In genomic region chr15:76963596-76963995, GRCh38 we compare ENCODE assay signal across 19 cellular contexts. TPM values are rescaled to one million over a fixed set of nuclear protein-coding genes. Genes with fewer than 3 reads are reported as not detected.
DNase-seq lines count a peak whose midpoint lies in the region; ATAC-seq, FAIRE-seq and TF ChIP-seq lines count a peak whose summit lies in the region.
"Had no signal": no experiment of that assay in that cellular context is flagged by ENCODE, and none has a peak within 500 bp of the region (broad histone marks: within the 10 kb centered on the region; RNA-seq: fewer than 3 reads in every experiment).

No MANE protein-coding gene starts in this region.

- no peak for TF ChIP-seq POLR2A in stomach (IDR thresholded peaks at IDR 0.05)

- peak overlapping the region; percentile 22 for H3K18ac ChIP-seq in mesendoderm (ENCODE audit: low read length)

- H3K4me2 ChIP-seq in mesendoderm (ENCODE audit: low read length), result no peak overlapping the region
- H3K4me2 ChIP-seq: KMS-11, SK-N-SH had no signal

- H4K8ac ChIP-seq in mesendoderm (ENCODE audit: low read depth, low read length), result no peak overlapping the region

- H3K27ac ChIP-seq in C4-2B (no peak overlapping the region), mesendoderm (ENCODE audit: low read depth, low read length) (no peak overlapping the region), stomach (no peak overlapping the region)
- H3K27ac ChIP-seq: KMS-11 had no signal

- no peak overlapping the region for H3K9ac ChIP-seq in mesendoderm (ENCODE audit: low read length)
- H3K9ac ChIP-seq: KMS-11, SK-N-SH had no signal

- WGBS in mesendoderm (ENCODE audit: extremely low coverage, insufficient coverage, low lambda C conversion rate), result no CpG with 5 or more reads among the region's 9 CpGs
- WGBS in stomach, 5 donors, result 29 to 57% (median 46%) methylated on average over 9 of the region's 9 CpGs

- no peaks in the 10 kb centered on the region for H3K79me2 ChIP-seq in mesendoderm (ENCODE audit: control insufficient read depth, insufficient read depth, low read length)

- no peak overlapping the region for H2BK5ac ChIP-seq in mesendoderm (ENCODE audit: low read length)

- H3K23ac ChIP-seq in mesendoderm (ENCODE audit: low read length), result no peak overlapping the region

- H3K27me3 ChIP-seq in bronchial epithelial cell (ENCODE audit: control insufficient read depth, insufficient read depth, low read length), result no peaks in the 10 kb centered on the region
- H3K27me3 ChIP-seq in mesendoderm (ENCODE audit: insufficient read depth, low read length, poor library complexity), result no peaks in the 10 kb centered on the region
- peaks cover 0 to 18% (median 0%) of the 10 kb centered on the region in 3 donors for H3K27me3 ChIP-seq in stomach

- no peaks in the 10 kb centered on the region for H3K9me3 ChIP-seq in stomach
- H3K9me3 ChIP-seq: SK-N-SH had no signal

- FAIRE-seq in bronchial epithelial cell (lab: Jason Lieb, UNC), result no peak
- FAIRE-seq: endometrium, islet of Langerhans had no signal

- no peak overlapping the region for H3K56ac ChIP-seq in mesendoderm (ENCODE audit: low read length)

- H2AK5ac ChIP-seq in mesendoderm (ENCODE audit: low read length), result no peak overlapping the region

- no peak for TF ChIP-seq EP300 in stomach (IDR thresholded peaks at IDR 0.05)

- H3K36me3 ChIP-seq in bronchial epithelial cell (ENCODE audit: control insufficient read depth, insufficient read depth, low read length), result no peaks in the 10 kb centered on the region
- no peaks in the 10 kb centered on the region for H3K36me3 ChIP-seq in mesendoderm (ENCODE audit: control insufficient read depth, insufficient read depth, low read length)
- no peaks in the 10 kb centered on the region for H3K36me3 ChIP-seq in stomach

- no peaks in the 10 kb centered on the region for H3K79me1 ChIP-seq in mesendoderm (ENCODE audit: low read length)

- no peak overlapping the region for H2BK120ac ChIP-seq in mesendoderm (ENCODE audit: low read depth, low read length)

- H3K4ac ChIP-seq in mesendoderm (ENCODE audit: low read depth, low read length), result no peak overlapping the region

- TF ChIP-seq CTCF in C4-2B (conservative IDR thresholded peaks at IDR 0.05) (peak; percentile 26), bronchial epithelial cell (IDR thresholded peaks at IDR 0.05; ENCODE audit: insufficient read depth, low read length, severe bottlenecking) (peak; percentile 48), stomach (IDR thresholded peaks at IDR 0.05) (no peak)

- DNase-seq in HT-29 (ENCODE audit: low spot score) (peak; percentile 33), bronchial epithelial cell (ENCODE audit: low read depth) (peak; percentile 45), mesendoderm (peak; percentile 66), stomach (no peak), DMS79 (lab: John Stamatoyannopoulos, UW) (no peak), DMS 273 (lab: John Stamatoyannopoulos, UW; ENCODE audit: unreplicated experiment) (no peak)
- DNase-seq: activated CD4-positive, alpha-beta memory T cell treated with anti-CD3 and anti-CD28 coated beads, Interleukin-2, amount 10 ng/mL, durations not matched to agents 7 days and 5 days; activated T-cell treated with anti-CD3 and anti-CD28 coated beads, Interleukin-2, amount 50 U/mL, for 48 hours; GDM1; NCI-H1436; NCI-H226; occipital lobe; PC-3; SK-N-SH had no signal

- no peak overlapping the region for H2BK15ac ChIP-seq in mesendoderm (replicated peaks; ENCODE audit: low read depth)

- no peak overlapping the region for H4K5ac ChIP-seq in mesendoderm (ENCODE audit: low read length)

- H3K4me1 ChIP-seq in mesendoderm (ENCODE audit: control insufficient read depth, low read depth, low read length), result peaks cover 12% of the 10 kb centered on the region
- H3K4me1 ChIP-seq in stomach, result peaks cover 0 to 12% (median 4%) of the 10 kb centered on the region in 4 donors

- intact Hi-C loops in stomach (cut with DNase I; ENCODE audit: low total_unique reads), result no loop called here

- ATAC-seq in HG03159 (IDR thresholded peaks at IDR 0.05; ENCODE audit: unreplicated experiment), result no peak
- ATAC-seq: PC-3 had no signal

- H3K4me3 ChIP-seq in bronchial epithelial cell (ENCODE audit: low read depth, low read length) (no peak overlapping the region), mesendoderm (ENCODE audit: low read length) (no peak overlapping the region), stomach (no peak overlapping the region)

RNA-seq across cellular contexts. Expression of gene PSTPIP1, which starts 31.3 kb away (rescaled TPM):
- total RNA-seq in HT-29 (2014; rRNA removed; shearing (Covaris generic)), result 0.76 TPM in 1 of 2 replicates, not detected in the other
- total RNA-seq in bronchial epithelial cell, result 0.38 TPM in 1 of 2 replicates, not detected in the other
- 0.14 TPM for polyA plus RNA-seq in mesendoderm (2013, experiment 1 of 2)
- polyA plus RNA-seq in mesendoderm (2013, experiment 2 of 2), result 0.38 TPM
- 10 to 100 TPM in 3 of 5 donors, 1 to 10 TPM in 1, under 1 TPM in 1; 0.29 to 75.4 (median 10.1) TPM for total RNA-seq in stomach
- 1 to 10 TPM; 3.1 to 6.6 (median 4.2) TPM for polyA plus RNA-seq in stomach
- total RNA-seq: PC-3 had no signal

RNA-seq across cellular contexts. Expression of gene RCN2, which starts 32.0 kb away (rescaled TPM):
- 50.5 and 56.7 TPM in 2 replicates for total RNA-seq in HT-29 (2014; rRNA removed; shearing (Covaris generic))
- total RNA-seq in bronchial epithelial cell, result 51.6 and 60.6 TPM in 2 replicates
- 122 TPM for polyA plus RNA-seq in mesendoderm (2013, experiment 1 of 2)
- 122 TPM for polyA plus RNA-seq in mesendoderm (2013, experiment 2 of 2)
- total RNA-seq in stomach, result 10 to 100 TPM; 14.0 to 67.2 (median 42.9) TPM
- polyA plus RNA-seq in stomach, result 10 to 100 TPM; 17.7 to 22.7 (median 22.3) TPM

RNA-seq across cellular contexts. Expression of gene SCAPER, which starts 58.5 kb away (rescaled TPM):
- total RNA-seq in HT-29 (2014; rRNA removed; shearing (Covaris generic)), result 6.0 TPM in 2 replicates
- 6.3 and 7.7 TPM in 2 replicates for total RNA-seq in bronchial epithelial cell
- 2.1 TPM for polyA plus RNA-seq in mesendoderm (2013, experiment 1 of 2)
- 2.5 TPM for polyA plus RNA-seq in mesendoderm (2013, experiment 2 of 2)
- total RNA-seq in stomach, result 100 to 1,000 TPM in 1 of 5 donors, 10 to 100 TPM in 4; 14.8 to 136 (median 39.7) TPM
- polyA plus RNA-seq in stomach, result 10 to 100 TPM in 1 of 3 donors, 1 to 10 TPM in 2; 4.9 to 11.0 (median 7.6) TPM

Comparison
In these comparisons a context has a peak if more than half of its experiments do, and no peak if none do; other contexts are left out.
1. CTCF ChIP-seq: peak in C4-2B (single experiment) and bronchial epithelial cell (single experiment); none in stomach (0 of 7).
2. DNase-seq: peak in HT-29 (single experiment), bronchial epithelial cell (single experiment) and mesendoderm (single experiment); none in stomach (single experiment), DMS79 (single experiment) and DMS 273 (single experiment).